Comparison of ENCODE assay signal across 8 cellular contexts in the genomic region with DNA sequence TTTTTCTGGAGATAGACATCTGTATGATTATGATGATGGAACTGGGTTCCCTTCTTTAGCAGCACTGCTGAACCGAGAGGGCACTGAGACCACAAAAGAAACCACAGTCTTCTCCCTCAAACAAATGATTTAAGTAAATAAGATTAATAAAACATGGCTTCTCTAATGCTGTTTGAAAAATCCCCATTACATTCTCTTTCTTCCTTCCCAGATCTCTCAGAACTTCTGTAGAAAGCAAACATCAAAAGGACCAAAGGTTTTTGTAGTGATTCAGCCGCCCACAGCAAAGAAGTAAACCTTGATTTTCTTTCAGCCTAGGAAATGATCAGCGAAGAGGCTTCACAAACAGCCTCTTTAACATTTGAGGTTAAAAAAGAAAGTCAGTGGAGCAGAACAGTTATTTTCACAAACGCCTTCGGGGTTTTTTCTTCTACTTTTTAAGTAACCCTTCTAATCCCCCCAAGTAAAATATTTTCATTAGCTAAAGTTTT.
DNase-seq lines count a peak whose midpoint lies in the region; ATAC-seq and TF ChIP-seq lines count a peak whose summit lies in the region.

No MANE protein-coding gene starts in this region.

- H4K8ac ChIP-seq in neuronal stem cell (ENCODE audit: low read depth, low read length) = no peak overlapping the region

- peak overlapping the region; percentile 27 for H2AFZ ChIP-seq in neuronal stem cell (ENCODE audit: low read length)

- no peak overlapping the region for H2BK12ac ChIP-seq in neuronal stem cell (ENCODE audit: low read length)

- no peak overlapping the region for H2BK5ac ChIP-seq in neuronal stem cell (ENCODE audit: low read length)

- H3K14ac ChIP-seq in neuronal stem cell (ENCODE audit: low read length) = no peak overlapping the region

- H3K4me3 ChIP-seq in neuronal stem cell (ENCODE audit: low read length in 2 of 2) = no peak overlapping the region

- H3K9me3 ChIP-seq in neuronal stem cell (replicated peaks in 1 of 2; ENCODE audit: control insufficient read depth in 2 of 2, insufficient read depth in 1 of 2, low read depth in 1 of 2, low read length in 2 of 2) = no peaks in the 10 kb centered on the region

- ATAC-seq in GM19467 (IDR thresholded peaks at IDR 0.05; ENCODE audit: unreplicated experiment) (peak; percentile 76), HG03460 (IDR thresholded peaks at IDR 0.05; ENCODE audit: unreplicated experiment) (peak; percentile 77), foreskin keratinocyte (no peak)

- H2BK15ac ChIP-seq in neuronal stem cell (ENCODE audit: low read length) = no peak overlapping the region

- H2AK5ac ChIP-seq in neuronal stem cell (ENCODE audit: low read depth, low read length) = no peak overlapping the region

- no peaks in the 10 kb centered on the region for H3K79me1 ChIP-seq in neuronal stem cell (ENCODE audit: low read depth, low read length)

- peak; percentile 84 for DNase-seq in DMS79 treated with DMSO at 0.1 percent for 48 hours (lab: John Stamatoyannopoulos, UW)
- DNase-seq in activated naive CD4-positive, alpha-beta T cell treated with anti-CD3 and anti-CD28 coated beads, Interleukin-2, amount 50 U/mL, for 16 hours = peak; percentile 35
- no peak for DNase-seq in neuronal stem cell (ENCODE audit: low spot score)
- no peak for DNase-seq in globus pallidus (ENCODE audit: low spot score)
- no peak for DNase-seq in caudate nucleus (lab: John Stamatoyannopoulos, UW)
- no peak for DNase-seq in foreskin keratinocyte

- TF ChIP-seq CTCF in foreskin keratinocyte (conservative IDR thresholded peaks at IDR 0.05) = no peak

- no peak overlapping the region for H2BK120ac ChIP-seq in neuronal stem cell (ENCODE audit: low read depth, low read length)

- H3K4me2 ChIP-seq in neuronal stem cell (ENCODE audit: insufficient read depth, low read length, poor library complexity, severe bottlenecking) = no peak overlapping the region

- no peak overlapping the region for H4K91ac ChIP-seq in neuronal stem cell (ENCODE audit: low read depth, low read length, poor library complexity)

- no peak overlapping the region for H3K18ac ChIP-seq in neuronal stem cell (ENCODE audit: low read length)

- H3K23ac ChIP-seq in neuronal stem cell (ENCODE audit: low read depth, low read length, poor library complexity) = no peak overlapping the region

- H3K9ac ChIP-seq in neuronal stem cell (ENCODE audit: low read depth, low read length, poor library complexity) = no peak overlapping the region

- H3K27ac ChIP-seq in neuronal stem cell (replicated peaks; ENCODE audit: low read length) (no peak overlapping the region), caudate nucleus (ENCODE audit: low read depth, low read length) (no peak overlapping the region), foreskin keratinocyte (no peak overlapping the region)

- H3K27me3 ChIP-seq in neuronal stem cell (ENCODE audit: control insufficient read depth in 3 of 3, insufficient read depth in 3 of 3, low read depth in 1 of 3, low read length in 3 of 3) (no peaks in the 10 kb centered on the region), foreskin keratinocyte (peaks cover 16% of the 10 kb centered on the region)

- H3K36me3 ChIP-seq in neuronal stem cell (replicated peaks in 1 of 2; ENCODE audit: control insufficient read depth in 2 of 2, insufficient read depth in 2 of 2, low read length in 2 of 2) = no peaks in the 10 kb centered on the region

- H3K4ac ChIP-seq in neuronal stem cell (ENCODE audit: low read length) = no peak overlapping the region

- no CpG with 5 or more reads among the region's 5 CpGs for WGBS in neuronal stem cell (ENCODE audit: extremely low coverage in 2 of 2, insufficient read length in 2 of 2, insufficient replicate concordance in 1 of 2), 2 donors

- H3K4me1 ChIP-seq in neuronal stem cell (ENCODE audit: control insufficient read depth in 2 of 2, insufficient read depth in 1 of 2, low read depth in 1 of 2, low read length in 2 of 2) = peaks cover 5 to 7% of the 10 kb centered on the region in 2 donors
- no peaks in the 10 kb centered on the region for H3K4me1 ChIP-seq in foreskin keratinocyte

Comparison
In these comparisons a context has a peak if more than half of its experiments do, and no peak if none do; other contexts are left out.
1. DNase-seq: peak in DMS79 treated with DMSO at 0.1 percent for 48 hours (single experiment) and activated naive CD4-positive, alpha-beta T cell treated with anti-CD3 and anti-CD28 coated beads, Interleukin-2, amount 50 U/mL, for 16 hours (single experiment); none in neuronal stem cell (single experiment), globus pallidus (single experiment), caudate nucleus (0 of 61) and foreskin keratinocyte (0 of 2).